31 cellular contexts compared by ENCODE assay signal in the genomic region with DNA sequence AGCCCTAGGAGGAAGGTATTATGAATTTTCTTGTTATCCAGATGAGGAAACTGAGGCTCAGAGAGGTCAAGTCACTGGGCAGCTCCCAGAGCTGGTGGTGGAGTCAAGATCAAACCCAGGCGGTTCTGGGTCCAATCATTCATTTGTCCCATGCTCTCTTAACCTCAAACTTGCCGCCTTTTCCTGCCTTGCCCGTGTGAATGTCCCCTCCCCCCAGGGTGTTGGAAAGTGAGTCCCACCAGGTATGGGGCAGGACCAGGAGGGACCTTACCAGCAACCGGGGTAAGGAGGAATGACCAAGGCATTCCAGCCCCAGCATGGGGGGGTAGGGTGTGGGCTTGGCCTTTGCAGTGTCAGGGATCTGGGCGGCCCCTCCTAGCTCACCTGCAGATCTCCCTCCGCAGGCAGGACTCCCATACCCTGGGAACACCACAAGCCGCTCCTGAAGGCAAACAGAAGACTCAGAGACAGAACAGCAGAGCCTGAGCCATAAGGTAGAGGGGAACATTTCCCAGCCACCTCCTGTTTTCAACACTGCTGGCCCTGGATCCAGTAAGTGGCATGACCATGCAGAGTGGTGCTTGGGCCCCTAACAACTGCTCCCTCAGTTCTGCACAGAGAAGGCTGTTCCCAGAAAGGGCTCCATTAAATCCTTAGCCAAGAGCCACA. TPM values are rescaled to one million over a fixed set of nuclear protein-coding genes. Genes with fewer than 3 reads are reported as not detected.
"Had no signal": no experiment of that assay in that cellular context is flagged by ENCODE, and none has a peak within 500 bp of the region (broad histone marks: within the 10 kb centered on the region; RNA-seq: fewer than 3 reads in every experiment).

No MANE protein-coding gene starts in this region.

- H3K4me3 Mint-ChIP-seq: activated CD8-positive, alpha-beta T cell treated with anti-CD3 and anti-CD28 coated beads for 36 hours; activated T-cell treated with anti-CD3 and anti-CD28 coated beads, Interleukin-2, amount 50 U/mL, for 4 hours; central memory CD8-positive, alpha-beta T cell; dendritic cell treated with granulocyte-macrophage colony-stimulating factor and Interleukin-4, amounts not matched to agents 40 ng/mL and 50 ng/mL, for 4 days; nephron; stimulated activated naive CD8-positive, alpha-beta T cell treated with anti-CD3 and anti-CD28 coated beads, Interleukin-15, amount 100 ng/mL, for 72 hours; T-helper 17 cell had no signal

- H3K9me3 ChIP-seq: esophagus muscularis mucosa, heart right ventricle, left ventricle myocardium inferior, mucosa of descending colon, neutrophil, ovary, prostate gland, upper lobe of left lung, vagina had no signal

- DNase-seq: activated CD4-positive, alpha-beta T cell treated with anti-CD3 and anti-CD28 coated beads for 1 hour; activated CD4-positive, alpha-beta T cell treated with anti-CD3 and anti-CD28 coated beads, Interleukin-2, amount 50 U/mL, for 1 hour; activated CD8-positive, alpha-beta T cell treated with anti-CD3 and anti-CD28 coated beads for 36 hours; activated naive CD4-positive, alpha-beta T cell; activated T-cell treated with anti-CD3 and anti-CD28 coated beads, Interleukin-2, amount 50 U/mL, for 4 hours; foreskin keratinocyte; heart right ventricle; islet precursor cell; left ventricle myocardium inferior; mucosa of descending colon; ovary; retina; stimulated activated CD4-positive, alpha-beta T cell treated with anti-CD3 and anti-CD28 coated beads, Interleukin-12 subunit alpha, Interleukin-12 subunit beta, amount 100 ng/mL, for 4 hours; stimulated activated CD4-positive, alpha-beta T cell treated with anti-CD3 and anti-CD28 coated beads, Interleukin-4, amount 100 ng/mL, for 1 hour; stimulated activated naive CD8-positive, alpha-beta T cell treated with anti-CD3 and anti-CD28 coated beads, Interleukin-15, amount 100 ng/mL, for 72 hours; substantia nigra; T-helper 17 cell; upper lobe of left lung had no signal

- H3K4me3 ChIP-seq: esophagus muscularis mucosa, heart right ventricle, left ventricle myocardium inferior, lung, mucosa of descending colon, ovary, prostate gland, skin epidermis, upper lobe of left lung, vagina had no signal

- H3K27ac Mint-ChIP-seq: activated CD8-positive, alpha-beta T cell treated with anti-CD3 and anti-CD28 coated beads for 36 hours; activated naive CD4-positive, alpha-beta T cell treated with anti-CD3 and anti-CD28 coated beads, Interleukin-2, amount 50 U/mL, for 72 hours; activated T-helper 2 cell treated with anti-CD3 and anti-CD28 coated beads, Interferon-gamma antibody, Interleukin-2, Interleukin-4, amounts not matched to agents 10 μg/mL and 5 μg/mL and 100 μg/mL, durations not matched to agents 14 hours and 24 hours and 36 hours; dendritic cell treated with granulocyte-macrophage colony-stimulating factor and Interleukin-4, amounts not matched to agents 40 ng/mL and 50 ng/mL, for 4 days; nephron; T-helper 17 cell had no signal

- ATAC-seq: activated CD8-positive, alpha-beta T cell treated with anti-CD3 and anti-CD28 coated beads for 36 hours; activated naive CD4-positive, alpha-beta T cell treated with anti-CD3 and anti-CD28 coated beads, Interleukin-2, amount 50 U/mL, for 72 hours; activated T-cell treated with anti-CD3 and anti-CD28 coated beads, Interleukin-2, amount 50 U/mL, for 4 hours; foreskin keratinocyte; heart right ventricle; mucosa of descending colon; sciatic nerve; stimulated activated naive CD8-positive, alpha-beta T cell treated with anti-CD3 and anti-CD28 coated beads, Interleukin-15, amount 100 ng/mL, for 72 hours; T-helper 17 cell had no signal

- FAIRE-seq: bronchial epithelial cell had no signal

- H3K4me1 ChIP-seq: vagina had no signal

- H3K4me1 Mint-ChIP-seq: central memory CD8-positive, alpha-beta T cell; stimulated activated naive CD8-positive, alpha-beta T cell treated with anti-CD3 and anti-CD28 coated beads, Interleukin-15, amount 100 ng/mL, for 72 hours; T-helper 17 cell had no signal

- H3K27me3 ChIP-seq: foreskin keratinocyte, ovary, upper lobe of left lung, vagina had no signal

- H3K9me3 Mint-ChIP-seq: activated CD8-positive, alpha-beta T cell treated with anti-CD3 and anti-CD28 coated beads for 36 hours; activated naive CD4-positive, alpha-beta T cell treated with anti-CD3 and anti-CD28 coated beads, Interleukin-2, amount 50 U/mL, for 72 hours; activated T-cell treated with anti-CD3 and anti-CD28 coated beads, Interleukin-2, amount 50 U/mL, for 4 hours; activated T-helper 2 cell treated with anti-CD3 and anti-CD28 coated beads, Interferon-gamma antibody, Interleukin-2, Interleukin-4, amounts not matched to agents 10 μg/mL and 5 μg/mL and 100 μg/mL, durations not matched to agents 14 hours and 24 hours and 36 hours; central memory CD8-positive, alpha-beta T cell; dendritic cell treated with granulocyte-macrophage colony-stimulating factor and Interleukin-4, amounts not matched to agents 40 ng/mL and 50 ng/mL, for 4 days; nephron; stimulated activated naive CD8-positive, alpha-beta T cell treated with anti-CD3 and anti-CD28 coated beads, Interleukin-15, amount 100 ng/mL, for 72 hours had no signal

- H3K36me3 ChIP-seq: esophagus muscularis mucosa, heart right ventricle, left ventricle myocardium inferior, neutrophil, ovary, prostate gland, upper lobe of left lung, vagina had no signal

- H3K36me3 Mint-ChIP-seq: activated naive CD4-positive, alpha-beta T cell treated with anti-CD3 and anti-CD28 coated beads, Interleukin-2, amount 50 U/mL, for 72 hours had no signal

- H3K27ac ChIP-seq: esophagus muscularis mucosa, foreskin keratinocyte, heart right ventricle, left ventricle myocardium inferior, neutrophil, ovary, prostate gland, skin epidermis, upper lobe of left lung, vagina had no signal

RNA-seq across cellular contexts. Expression of gene SYT7, which starts 41.2 kb away (rescaled TPM):
- total RNA-seq: activated CD8-positive, alpha-beta T cell treated with anti-CD3 and anti-CD28 coated beads for 36 hours; activated naive CD4-positive, alpha-beta T cell treated with anti-CD3 and anti-CD28 coated beads, Interleukin-2, amount 50 U/mL, for 72 hours; T-helper 17 cell had no signal
